18 cellular contexts compared by ENCODE assay signal in the genomic region with DNA sequence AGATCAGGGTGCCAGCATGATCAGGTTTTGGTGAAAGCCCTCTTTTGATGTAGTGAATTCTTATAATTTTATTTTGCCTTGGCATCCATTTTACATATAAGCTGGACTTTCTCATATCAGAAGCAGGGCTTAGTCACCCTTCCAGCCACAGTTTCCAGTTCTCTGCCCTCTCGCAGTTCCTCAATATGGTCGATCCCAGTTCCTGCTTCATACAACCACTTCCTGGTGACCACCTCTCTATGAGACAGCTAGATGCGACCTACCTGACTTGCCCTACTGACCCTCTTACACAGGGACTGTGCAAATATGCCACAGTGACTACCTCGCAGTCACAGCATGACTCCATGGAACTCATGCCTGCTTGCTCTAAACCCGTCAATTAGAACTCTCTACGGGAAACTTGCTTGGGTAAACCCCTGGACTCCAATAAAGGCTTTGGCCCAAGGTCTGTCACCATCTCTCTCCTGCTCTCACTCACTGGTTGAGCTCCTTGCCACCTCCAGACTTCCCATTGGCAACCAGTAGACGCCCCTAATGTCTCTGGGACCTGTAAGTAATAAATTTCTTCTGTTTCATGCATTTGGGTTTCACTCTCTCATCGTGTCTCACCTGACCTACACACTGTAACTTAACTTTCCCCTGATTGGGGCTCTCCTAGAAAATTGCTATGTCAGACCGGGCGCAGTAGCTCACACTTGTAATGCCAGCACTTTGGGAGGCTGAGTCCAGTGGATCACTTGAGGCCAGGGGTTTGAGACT. TPM values are rescaled to one million over a fixed set of nuclear protein-coding genes. Genes with fewer than 3 reads are reported as not detected.
DNase-seq lines count a peak whose midpoint lies in the region; ATAC-seq, FAIRE-seq and TF ChIP-seq lines count a peak whose summit lies in the region.
"Had no signal": no experiment of that assay in that cellular context is flagged by ENCODE, and none has a peak within 500 bp of the region (broad histone marks: within the 10 kb centered on the region; RNA-seq: fewer than 3 reads in every experiment).

No MANE protein-coding gene starts in this region.

- 5% methylated on average over 10 of the region's 10 CpGs for WGBS in K562 (ENCODE audit: insufficient coverage, low coverage, missing lambda C conversion rate)

- H3K79me2 ChIP-seq in K562 (ENCODE audit: control insufficient read depth, insufficient read depth, low read length) (no peaks in the 10 kb centered on the region), MM.1S (ENCODE audit: low read length) (no peaks in the 10 kb centered on the region)

- H3K27ac ChIP-seq in HEK293 (ENCODE audit: extremely low read depth, low read depth, low read length) (no peak overlapping the region), K562 (ENCODE audit: extremely low read depth, low read depth, low read length) (no peak overlapping the region), MM.1S (ENCODE audit: low read length) (no peak overlapping the region)
- H3K27ac ChIP-seq: BLaER1 had no signal

- H3K9me2 ChIP-seq in MM.1S (replicated peaks; ENCODE audit: insufficient read depth, low read length) = no peaks in the 10 kb centered on the region

- TF ChIP-seq RAD21 in K562 (CRISPR knock-in tag; conservative IDR thresholded peaks at IDR 0.05 in 1 of 2, IDR thresholded peaks at IDR 0.05 in 1 of 2) = no peak

- TF ChIP-seq CTCF in HEK293 (tag by site-specific recombination; IDR thresholded peaks at IDR 0.05) = no peak
- TF ChIP-seq CTCF in K562 (IDR thresholded peaks at IDR 0.05 in 2 of 3, conservative IDR thresholded peaks at IDR 0.05 in 1 of 3; ENCODE audit: insufficient read depth in 2 of 3, low read depth in 1 of 3, low read length in 3 of 3) = no peak
- no peak for TF ChIP-seq CTCF in MM.1S (IDR thresholded peaks at IDR 0.05; ENCODE audit: low read length)

- in situ Hi-C loops in K562 (cut with MboI) = no loop called here

- H3K4me2 ChIP-seq in K562 (ENCODE audit: insufficient read depth, low read length) = no peak overlapping the region
- no peak overlapping the region for H3K4me2 ChIP-seq in MM.1S (ENCODE audit: low read depth, low read length)
- H3K4me2 ChIP-seq: BLaER1 had no signal

- H3K9me3 ChIP-seq in HEK293 (ENCODE audit: control insufficient read depth, insufficient read depth, low read depth, low read length) = no peaks in the 10 kb centered on the region
- no peaks in the 10 kb centered on the region for H3K9me3 ChIP-seq in K562 (replicated peaks; ENCODE audit: control insufficient read depth, insufficient read depth, low read depth, low read length)
- H3K9me3 ChIP-seq in MM.1S (replicated peaks; ENCODE audit: insufficient read depth, low read length) = no peaks in the 10 kb centered on the region

- H2AFZ ChIP-seq in K562 (ENCODE audit: low read depth, low read length) (peak overlapping the region; percentile 47; the same call in 1 of the 2 replicates), MM.1S (ENCODE audit: low read length) (no peak overlapping the region)

- no TSS peak for BruUV-seq in K562 (replicated peaks; lab: Mats Ljungman, UMichigan)

- H3K36me3 ChIP-seq in HEK293 (ENCODE audit: control insufficient read depth in 2 of 2, insufficient read depth in 1 of 2, low read length in 2 of 2) (no peaks in the 10 kb centered on the region), K562 (ENCODE audit: control insufficient read depth, insufficient read depth, low read length) (no peaks in the 10 kb centered on the region), MM.1S (replicated peaks; ENCODE audit: insufficient read depth, low read length) (no peaks in the 10 kb centered on the region)
- H3K36me3 ChIP-seq: BLaER1 had no signal

- H3K27me3 ChIP-seq in K562 (ENCODE audit: control insufficient read depth in 2 of 2, insufficient read depth in 2 of 2, low read length in 2 of 2) (peaks cover 32 to 38% of the 10 kb centered on the region in 2 experiments), MM.1S (replicated peaks; ENCODE audit: insufficient read depth, low read length) (peaks cover 31% of the 10 kb centered on the region)
- H3K27me3 ChIP-seq: BLaER1 had no signal

- intact Hi-C loops in K562 (cut with micrococcal nuclease) = no loop called here
- intact Hi-C loops in sciatic nerve (cut with DNase I) = no loop called here

- no peaks in the 10 kb centered on the region for H3F3A ChIP-seq in MM.1S (ENCODE audit: insufficient read depth, low read length)

- H3K4me1 ChIP-seq in HEK293 (ENCODE audit: control insufficient read depth, insufficient read depth, low read length) (no peaks in the 10 kb centered on the region), K562 (replicated peaks in 1 of 2; ENCODE audit: control insufficient read depth in 2 of 2, insufficient read depth in 2 of 2, low read length in 2 of 2) (no peaks in the 10 kb centered on the region; a peak in 2 of 5 replicates), MM.1S (ENCODE audit: low read length) (no peaks in the 10 kb centered on the region)
- H3K4me1 ChIP-seq: BLaER1 had no signal

- ATAC-seq in K562 = no peak
- no peak for ATAC-seq in sciatic nerve
- ATAC-seq: PC-3 had no signal

- H3K9ac ChIP-seq in K562 (ENCODE audit: insufficient read depth in 1 of 2, low read depth in 2 of 2, low read length in 2 of 2) (no peak overlapping the region), MM.1S (ENCODE audit: low read length) (no peak overlapping the region)
- H3K9ac ChIP-seq: BLaER1 had no signal

- H3K4me3 ChIP-seq in HEK293 (ENCODE audit: low read depth, low read length) (no peak overlapping the region), K562 (no peak overlapping the region), MM.1S (ENCODE audit: low read length) (no peak overlapping the region)
- H3K4me3 ChIP-seq: BLaER1 had no signal

- CTCF ChIA-PET in HEK293 (lab: Yijun Ruan, JAX) (interaction anchor here (0.6 to 5.8 kb wide), 5 partner anchors 10 to 79 kb away, joined by 3 to 37 read pairs (median 28); a partner anchor contains a TSS), K562 (lab: Yijun Ruan, JAX; ENCODE audit: low intra/inter-chr PET ratio) (no interaction called here)

- no peaks in the 10 kb centered on the region for H3K9me1 ChIP-seq in K562 (ENCODE audit: control insufficient read depth, insufficient read depth, low read length)

- TF ChIP-seq EP300 in K562 (IDR thresholded peaks at IDR 0.05; ENCODE audit: low read length) = no peak

- no peaks in the 10 kb centered on the region for H4K20me1 ChIP-seq in K562 (replicated peaks; ENCODE audit: control insufficient read depth, insufficient read depth, low read length)
- no peaks in the 10 kb centered on the region for H4K20me1 ChIP-seq in MM.1S (ENCODE audit: insufficient read depth, low read length)
- H4K20me1 ChIP-seq: BLaER1 had no signal

- no peak for FAIRE-seq in K562 (lab: Jason Lieb, UNC)
- FAIRE-seq in GM19239 (lab: Jason Lieb, UNC) = no peak

- POLR2A ChIA-PET in HEK293 (lab: Yijun Ruan, JAX) = no interaction called here
- POLR2A ChIA-PET in K562 (lab: Yijun Ruan, JAX) = no interaction called here

- DNase-seq in NOMO-1 treated with DMSO at 0.1 percent for 48 hours (lab: John Stamatoyannopoulos, UW; ENCODE audit: unreplicated experiment) (peak; percentile 44), K562 (ENCODE audit: extremely low read depth in 1 of 4, low spot score in 3 of 4) (no peak), sciatic nerve (ENCODE audit: low spot score) (peak; percentile 17), NCI-H446 treated with DMSO at 0.1 percent for 48 hours (lab: John Stamatoyannopoulos, UW) (no peak), MM.1S (no peak), iPS-NIHi11 (ENCODE audit: low spot score) (no peak), GM19239 (ENCODE audit: insufficient read length, low spot score) (no peak)
- DNase-seq: KBM-7, NCI-H1417, NCI-H2029, NCI-H2171 treated with DMSO at 0.1 percent for 48 hours, NCI-H524, PC-3 had no signal

- TF ChIP-seq POLR2A in K562 (conservative IDR thresholded peaks at IDR 0.05) = no peak

RNA-seq across cellular contexts. Expression of a gene that starts 21.4 kb away (rescaled TPM):
- total RNA-seq in K562 (2011; cell fraction: chromatin; rRNA removed; ENCODE audit: low replicate concordance) = not detected in 2 replicates
- not detected in 2 replicates for total RNA-seq in K562 (2011; cell fraction: nucleolus; rRNA removed)
- total RNA-seq in K562 (2011; cell fraction: nucleoplasm; rRNA removed) = not detected in 2 replicates
- total RNA-seq in K562 (2014; rRNA removed) = not detected in 2 replicates
- total RNA-seq in K562 (2014; rRNA removed; fragmentation: Illumina TruSeq; extraction: Trizol) = not detected in 2 replicates
- not detected in 2 replicates for total RNA-seq in K562 (2015; rRNA removed; fragmentation: Illumina TruSeq; extraction: Trizol)
- not detected in 2 replicates for total RNA-seq in K562 (2021)
- not detected in 2 replicates for polyA plus RNA-seq in K562 (2011; rRNA removed)
- polyA plus RNA-seq in K562 (2011; cell fraction: cytosol; rRNA removed) = not detected in 2 replicates
- polyA plus RNA-seq in K562 (2011; cell fraction: nucleus; rRNA removed) = not detected in 2 replicates
- polyA plus RNA-seq in K562 (2012) = not detected in 2 replicates
- polyA plus RNA-seq in K562 (2014; fragmentation: Illumina TruSeq; extraction: Trizol) = not detected in 2 replicates
- not detected for polyA plus RNA-seq in K562 (2014; fragmentation: Nextera tagmentation; extraction: Ambion mirVana)
- not detected in 2 replicates for polyA plus RNA-seq in K562 (2014; rRNA removed)
- polyA minus RNA-seq in K562 (2011; rRNA and poly(A)+ RNA removed) = not detected in 2 replicates
- not detected in 2 replicates for polyA minus RNA-seq in K562 (2011; cell fraction: cytosol; rRNA and poly(A)+ RNA removed)
- polyA minus RNA-seq in K562 (2011; cell fraction: nucleus; rRNA and poly(A)+ RNA removed) = not detected in 2 replicates
- total RNA-seq in sciatic nerve = 22.8 TPM
- total RNA-seq: M059J; PC-3; T-helper 1 cell treated with Interleukin-12 subunit alpha and Interleukin-12 subunit beta and Interleukin-4 antibody, amounts not matched to agents 30 ng/mL and 1 ng/mL, for 36 hours had no signal
- polyA plus RNA-seq: AG04450 had no signal

RNA-seq across cellular contexts. Expression of a gene that starts 35.5 kb away (rescaled TPM):
- total RNA-seq in K562 (2011; cell fraction: chromatin; rRNA removed; ENCODE audit: low replicate concordance) = 39.6 and 62.5 TPM in 2 replicates
- total RNA-seq in K562 (2011; cell fraction: nucleolus; rRNA removed) = 26.3 and 31.2 TPM in 2 replicates
- total RNA-seq in K562 (2011; cell fraction: nucleoplasm; rRNA removed) = 35.3 and 39.0 TPM in 2 replicates
- total RNA-seq in K562 (2014; rRNA removed) = 6.0 and 10.4 TPM in 2 replicates
- 3.1 TPM in 2 replicates for total RNA-seq in K562 (2014; rRNA removed; fragmentation: Illumina TruSeq; extraction: Trizol)
- total RNA-seq in K562 (2015; rRNA removed; fragmentation: Illumina TruSeq; extraction: Trizol) = 2.2 and 2.9 TPM in 2 replicates
- total RNA-seq in K562 (2021) = 5.1 and 5.9 TPM in 2 replicates
- 5.3 and 6.2 TPM in 2 replicates for polyA plus RNA-seq in K562 (2011; rRNA removed)
- 4.4 and 7.6 TPM in 2 replicates for polyA plus RNA-seq in K562 (2011; cell fraction: cytosol; rRNA removed)
- 21.3 and 32.5 TPM in 2 replicates for polyA plus RNA-seq in K562 (2011; cell fraction: nucleus; rRNA removed)
- 2.0 and 2.7 TPM in 2 replicates for polyA plus RNA-seq in K562 (2012)
- polyA plus RNA-seq in K562 (2014; fragmentation: Illumina TruSeq; extraction: Trizol) = 4.1 and 4.5 TPM in 2 replicates
- 1 to 10 TPM in 1 of 2 experiments, under 1 TPM in 1; 0.41 to 1.1 TPM for polyA plus RNA-seq in K562 (2014; fragmentation: Nextera tagmentation; extraction: Ambion mirVana)
- polyA plus RNA-seq in K562 (2014; rRNA removed) = 5.3 and 5.4 TPM in 2 replicates
- polyA minus RNA-seq in K562 (2011; rRNA and poly(A)+ RNA removed) = 3.9 and 7.3 TPM in 2 replicates
- 3.1 and 5.0 TPM in 2 replicates for polyA minus RNA-seq in K562 (2011; cell fraction: cytosol; rRNA and poly(A)+ RNA removed)
- 8.9 and 9.3 TPM in 2 replicates for polyA minus RNA-seq in K562 (2011; cell fraction: nucleus; rRNA and poly(A)+ RNA removed)
- 13.8 TPM for total RNA-seq in sciatic nerve
- total RNA-seq: T-helper 1 cell treated with Interleukin-12 subunit alpha and Interleukin-12 subunit beta and Interleukin-4 antibody, amounts not matched to agents 30 ng/mL and 1 ng/mL, for 36 hours had no signal

RNA-seq across cellular contexts. Expression of a gene that starts 38.9 kb away (rescaled TPM):
- total RNA-seq in K562 (2011; cell fraction: chromatin; rRNA removed; ENCODE audit: low replicate concordance) = 0.30 and 1.5 TPM in 2 replicates
- 1.2 and 1.8 TPM in 2 replicates for total RNA-seq in K562 (2011; cell fraction: nucleolus; rRNA removed)
- 0.66 and 0.99 TPM in 2 replicates for total RNA-seq in K562 (2011; cell fraction: nucleoplasm; rRNA removed)
- total RNA-seq in K562 (2014; rRNA removed) = 0.14 and 0.41 TPM in 2 replicates
- 0.35 and 0.44 TPM in 2 replicates for total RNA-seq in K562 (2014; rRNA removed; fragmentation: Illumina TruSeq; extraction: Trizol)
- 0.26 and 0.33 TPM in 2 replicates for total RNA-seq in K562 (2015; rRNA removed; fragmentation: Illumina TruSeq; extraction: Trizol)
- 0.45 and 0.53 TPM in 2 replicates for total RNA-seq in K562 (2021)
- 1.0 and 1.2 TPM in 2 replicates for polyA plus RNA-seq in K562 (2011; rRNA removed)
- 1.3 and 1.5 TPM in 2 replicates for polyA plus RNA-seq in K562 (2011; cell fraction: cytosol; rRNA removed)
- polyA plus RNA-seq in K562 (2011; cell fraction: nucleus; rRNA removed) = 1.4 and 1.6 TPM in 2 replicates
- 0.19 and 0.34 TPM in 2 replicates for polyA plus RNA-seq in K562 (2012)
- polyA plus RNA-seq in K562 (2014; fragmentation: Illumina TruSeq; extraction: Trizol) = 0.24 and 0.28 TPM in 2 replicates
- under 1 TPM; 0.04 TPM for polyA plus RNA-seq in K562 (2014; fragmentation: Nextera tagmentation; extraction: Ambion mirVana)
- polyA plus RNA-seq in K562 (2014; rRNA removed) = 0.12 and 0.39 TPM in 2 replicates
- polyA minus RNA-seq in K562 (2011; rRNA and poly(A)+ RNA removed) = 0.99 and 1.5 TPM in 2 replicates
- 1.2 and 1.3 TPM in 2 replicates for polyA minus RNA-seq in K562 (2011; cell fraction: cytosol; rRNA and poly(A)+ RNA removed)
- polyA minus RNA-seq in K562 (2011; cell fraction: nucleus; rRNA and poly(A)+ RNA removed) = 0.89 and 1.9 TPM in 2 replicates
- total RNA-seq in sciatic nerve = 4.6 TPM

Comparison
In these comparisons a context has a peak if more than half of its experiments do, and no peak if none do; other contexts are left out.
1. DNase-seq: peak in NOMO-1 treated with DMSO at 0.1 percent for 48 hours (single experiment) and sciatic nerve (single experiment); none in K562 (0 of 4), NCI-H446 treated with DMSO at 0.1 percent for 48 hours (single experiment), MM.1S (single experiment), iPS-NIHi11 (single experiment) and GM19239 (single experiment).
2. RNA of a gene that starts 21.4 kb away (total RNA-seq): 22.8 TPM in sciatic nerve (single experiment); not detected in K562; every median in the first group is over 10 times any median in the second.